ENCODE assay signal across 15 cellular contexts in the genomic region with DNA sequence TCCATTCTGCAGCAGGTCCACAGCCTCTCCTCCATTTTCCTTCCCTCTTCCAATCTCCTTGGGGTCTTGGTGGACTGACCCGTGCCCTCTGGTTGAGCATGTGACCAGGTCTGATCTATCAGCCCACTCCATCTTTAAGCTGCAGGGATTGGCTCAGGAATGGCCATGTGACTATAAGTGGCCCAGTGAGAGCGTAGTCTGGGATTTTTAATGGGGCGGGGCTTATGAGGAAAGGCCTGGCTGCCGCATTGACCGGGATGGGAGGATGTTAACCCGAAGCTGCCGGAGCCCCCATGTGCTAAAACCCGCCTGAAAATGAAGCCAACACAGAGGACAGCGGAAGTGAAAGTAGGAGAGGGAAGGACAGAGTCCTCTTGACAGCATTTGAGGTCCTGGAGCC.
"Had no signal": no experiment of that assay in that cellular context is flagged by ENCODE, and none has a peak within 500 bp of the region (broad histone marks: within the 10 kb centered on the region; RNA-seq: fewer than 3 reads in every experiment).

No MANE protein-coding gene starts in this region.

- DNase-seq: activated CD4-positive, alpha-beta T cell treated with anti-CD3 and anti-CD28 coated beads for 1 hour; activated CD8-positive, alpha-beta memory T cell treated with anti-CD3 and anti-CD28 coated beads for 24 hours; activated CD8-positive, alpha-beta memory T cell treated with anti-CD3 and anti-CD28 coated beads, Interleukin-2, amount 50 U/mL, for 48 hours; activated gamma-delta T cell; activated T-cell treated with anti-CD3 and anti-CD28 coated beads, Interleukin-2, amount 50 U/mL, for 72 hours; effector CD4-positive, alpha-beta T cell; gastrocnemius medialis; heart left ventricle; left ventricle myocardium inferior; mammary epithelial cell; nephron progenitor cell; retina; stimulated activated naive B cell treated with anti-CD40 and anti-IgM and Interleukin-4, amounts not matched to agents 10 μg/mL and 1 μg/mL and 100 μg/mL, for 72 hours had no signal

- H3K27me3 ChIP-seq: gastrocnemius medialis had no signal

- H3K9me3 ChIP-seq: gastrocnemius medialis, heart left ventricle, left ventricle myocardium inferior had no signal

- H3K27ac ChIP-seq: heart left ventricle, left ventricle myocardium inferior, VCaP had no signal

- ATAC-seq: activated T-cell treated with anti-CD3 and anti-CD28 coated beads, Interleukin-2, amount 50 U/mL, for 72 hours; esophagus mucosa; gastrocnemius medialis; heart left ventricle; stimulated activated naive B cell treated with anti-CD40 and anti-IgM and Interleukin-4, amounts not matched to agents 10 μg/mL and 1 μg/mL and 100 μg/mL, for 72 hours had no signal

- H3K4me3 ChIP-seq: gastrocnemius medialis, heart left ventricle, left ventricle myocardium inferior had no signal

- H3K36me3 ChIP-seq: gastrocnemius medialis, heart left ventricle, left ventricle myocardium inferior had no signal
